Comparison of ENCODE assay signal across 15 cellular contexts in genomic region chr16:27718136-27718766, GRCh38.
DNase-seq lines count a peak whose midpoint lies in the region; ATAC-seq and TF ChIP-seq lines count a peak whose summit lies in the region.
"Had no signal": no experiment of that assay in that cellular context is flagged by ENCODE, and none has a peak within 500 bp of the region (broad histone marks: within the 10 kb centered on the region; RNA-seq: fewer than 3 reads in every experiment).

No MANE protein-coding gene starts in this region.

- peaks cover 27% of the 10 kb centered on the region for H3K4me1 Mint-ChIP-seq in mesothelial cell of epicardium
- H3K4me1 Mint-ChIP-seq in stimulated activated effector memory CD8-positive, alpha-beta T cell treated with anti-CD3 and anti-CD28 coated beads, Interleukin-12 subunit alpha, Interleukin-12 subunit beta, amount 100 ng/mL, for 72 hours, result peaks cover 8% of the 10 kb centered on the region

- no peaks in the 10 kb centered on the region for H3K27me3 Mint-ChIP-seq in mesothelial cell of epicardium (ENCODE audit: low read depth)

- no peaks in the 10 kb centered on the region for H3K4me1 ChIP-seq in HEK293 (ENCODE audit: control insufficient read depth, insufficient read depth, low read length)
- H3K4me1 ChIP-seq: left lung had no signal

- TF ChIP-seq CTCF in HEK293 (tag by site-specific recombination; IDR thresholded peaks at IDR 0.05), result no peak
- TF ChIP-seq CTCF in mesothelial cell of epicardium (IDR thresholded peaks at IDR 0.05; ENCODE audit: unreplicated experiment), result no peak

- peak overlapping the region; percentile 62 for H3K27ac Mint-ChIP-seq in mesothelial cell of epicardium
- peak overlapping the region; percentile 42 for H3K27ac Mint-ChIP-seq in stimulated activated effector memory CD8-positive, alpha-beta T cell treated with anti-CD3 and anti-CD28 coated beads, Interleukin-12 subunit alpha, Interleukin-12 subunit beta, amount 100 ng/mL, for 72 hours

- no peak overlapping the region for H3K4me3 ChIP-seq in HEK293 (ENCODE audit: low read depth, low read length)
- H3K4me3 ChIP-seq: left lung had no signal

- H3K9me3 Mint-ChIP-seq in mesothelial cell of epicardium, result no peaks in the 10 kb centered on the region
- H3K9me3 Mint-ChIP-seq in stimulated activated effector memory CD8-positive, alpha-beta T cell treated with anti-CD3 and anti-CD28 coated beads, Interleukin-12 subunit alpha, Interleukin-12 subunit beta, amount 100 ng/mL, for 72 hours, result no peaks in the 10 kb centered on the region

- H3K4me3 Mint-ChIP-seq in mesothelial cell of epicardium, result no peak overlapping the region
- H3K4me3 Mint-ChIP-seq in stimulated activated effector memory CD8-positive, alpha-beta T cell treated with anti-CD3 and anti-CD28 coated beads, Interleukin-12 subunit alpha, Interleukin-12 subunit beta, amount 100 ng/mL, for 72 hours, result no peak overlapping the region

- POLR2A ChIA-PET in HEK293 (lab: Yijun Ruan, JAX), result no interaction called here

- CTCF ChIA-PET in HEK293 (lab: Yijun Ruan, JAX), result no interaction called here

- H3K27ac ChIP-seq in HEK293 (ENCODE audit: extremely low read depth, low read depth, low read length) (no peak overlapping the region), caudate nucleus (ENCODE audit: low read depth, low read length) (peak overlapping the region; percentile 99)
- H3K27ac ChIP-seq: left lung had no signal

- H3K9me3 ChIP-seq in HEK293 (ENCODE audit: control insufficient read depth, insufficient read depth, low read depth, low read length), result no peaks in the 10 kb centered on the region
- H3K9me3 ChIP-seq: left lung had no signal

- DNase-seq in caudate nucleus (lab: John Stamatoyannopoulos, UW) (peak in 38 of 61 donors; percentile 16 to 81 (median 50)), mesothelial cell of epicardium (ENCODE audit: low spot score in 2 of 2, unreplicated experiment in 2 of 2) (no peak), CD1c-positive myeloid dendritic cell (ENCODE audit: extremely low spot score) (no peak)
- DNase-seq in stimulated activated effector memory CD8-positive, alpha-beta T cell treated with anti-CD3 and anti-CD28 coated beads, Interleukin-12 subunit alpha, Interleukin-12 subunit beta, amount 100 ng/mL, for 72 hours (ENCODE audit: low spot score in 2 of 2), result no peak
- no peak for DNase-seq in activated CD8-positive, alpha-beta memory T cell treated with anti-CD3 and anti-CD28 coated beads, Interleukin-2, amount 50 U/mL, for 48 hours
- DNase-seq: activated CD4-positive, alpha-beta T cell treated with anti-CD3 and anti-CD28 coated beads, Interleukin-2, amount 50 U/mL, for 48 hours; AML-193; dermis blood vessel endothelial cell; DMS153; NCI-H1694 treated with DMSO at 0.1 percent for 48 hours had no signal

- H3K36me3 ChIP-seq in HEK293 (ENCODE audit: control insufficient read depth in 2 of 2, insufficient read depth in 1 of 2, low read length in 2 of 2), result peaks cover 0 to 6% of the 10 kb centered on the region in 2 experiments; a peak in 2 of 3 replicates

- peaks cover 24% of the 10 kb centered on the region for H3K36me3 Mint-ChIP-seq in mesothelial cell of epicardium
- no peaks in the 10 kb centered on the region for H3K36me3 Mint-ChIP-seq in stimulated activated effector memory CD8-positive, alpha-beta T cell treated with anti-CD3 and anti-CD28 coated beads, Interleukin-12 subunit alpha, Interleukin-12 subunit beta, amount 100 ng/mL, for 72 hours

- ATAC-seq in stimulated activated effector memory CD8-positive, alpha-beta T cell treated with anti-CD3 and anti-CD28 coated beads, Interleukin-12 subunit alpha, Interleukin-12 subunit beta, amount 100 ng/mL, for 72 hours, result no peak
- ATAC-seq in GM19035 (IDR thresholded peaks at IDR 0.05; ENCODE audit: unreplicated experiment) (no peak), GM18870 (IDR thresholded peaks at IDR 0.05; ENCODE audit: unreplicated experiment) (no peak)
- ATAC-seq: left lung, SK-N-SH treated with all-trans-retinoic acid at 6 μM for 48 hours had no signal

TF ChIP-seq in HEK293, 187 proteins besides CTCF, POLR2A, EP300 and RAD21:
- peak; percentile 44 for TF ChIP-seq ZIC2 (tag by site-specific recombination; IDR thresholded peaks at IDR 0.05)
- TF ChIP-seq, protein P1, sequence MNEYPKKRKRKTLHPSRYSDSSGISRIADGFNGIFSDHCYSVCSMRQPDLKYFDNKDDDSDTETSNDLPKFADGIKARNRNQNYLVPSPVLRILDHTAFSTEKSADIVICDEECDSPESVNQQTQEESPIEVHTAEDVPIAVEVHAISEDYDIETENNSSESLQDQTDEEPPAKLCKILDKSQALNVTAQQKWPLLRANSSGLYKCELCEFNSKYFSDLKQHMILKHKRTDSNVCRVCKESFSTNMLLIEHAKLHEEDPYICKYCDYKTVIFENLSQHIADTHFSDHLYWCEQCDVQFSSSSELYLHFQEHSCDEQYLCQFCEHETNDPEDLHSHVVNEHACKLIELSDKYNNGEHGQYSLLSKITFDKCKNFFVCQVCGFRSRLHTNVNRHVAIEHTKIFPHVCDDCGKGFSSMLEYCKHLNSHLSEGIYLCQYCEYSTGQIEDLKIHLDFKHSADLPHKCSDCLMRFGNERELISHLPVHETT (tag by site-specific recombination; IDR thresholded peaks at IDR 0.05), result no peak

Comparison
In these comparisons a context has a peak if more than half of its experiments do, and no peak if none do; other contexts are left out.
1. DNase-seq: peak in caudate nucleus (38 of 61); none in mesothelial cell of epicardium (0 of 2), stimulated activated effector memory CD8-positive, alpha-beta T cell treated with anti-CD3 and anti-CD28 coated beads, Interleukin-12 subunit alpha, Interleukin-12 subunit beta, amount 100 ng/mL, for 72 hours (0 of 2), CD1c-positive myeloid dendritic cell (single experiment) and activated CD8-positive, alpha-beta memory T cell treated with anti-CD3 and anti-CD28 coated beads, Interleukin-2, amount 50 U/mL, for 48 hours (single experiment).